1 cellular context compared by ENCODE assay signal in genomic region chr7:91398341-91398740, GRCh38.
TF ChIP-seq lines count a peak whose summit lies in the region.

No MANE protein-coding gene starts in this region.

TF ChIP-seq in H1, 55 proteins besides CTCF, POLR2A, EP300 and RAD21 (continued from another document):
- TF ChIP-seq, protein P1, sequence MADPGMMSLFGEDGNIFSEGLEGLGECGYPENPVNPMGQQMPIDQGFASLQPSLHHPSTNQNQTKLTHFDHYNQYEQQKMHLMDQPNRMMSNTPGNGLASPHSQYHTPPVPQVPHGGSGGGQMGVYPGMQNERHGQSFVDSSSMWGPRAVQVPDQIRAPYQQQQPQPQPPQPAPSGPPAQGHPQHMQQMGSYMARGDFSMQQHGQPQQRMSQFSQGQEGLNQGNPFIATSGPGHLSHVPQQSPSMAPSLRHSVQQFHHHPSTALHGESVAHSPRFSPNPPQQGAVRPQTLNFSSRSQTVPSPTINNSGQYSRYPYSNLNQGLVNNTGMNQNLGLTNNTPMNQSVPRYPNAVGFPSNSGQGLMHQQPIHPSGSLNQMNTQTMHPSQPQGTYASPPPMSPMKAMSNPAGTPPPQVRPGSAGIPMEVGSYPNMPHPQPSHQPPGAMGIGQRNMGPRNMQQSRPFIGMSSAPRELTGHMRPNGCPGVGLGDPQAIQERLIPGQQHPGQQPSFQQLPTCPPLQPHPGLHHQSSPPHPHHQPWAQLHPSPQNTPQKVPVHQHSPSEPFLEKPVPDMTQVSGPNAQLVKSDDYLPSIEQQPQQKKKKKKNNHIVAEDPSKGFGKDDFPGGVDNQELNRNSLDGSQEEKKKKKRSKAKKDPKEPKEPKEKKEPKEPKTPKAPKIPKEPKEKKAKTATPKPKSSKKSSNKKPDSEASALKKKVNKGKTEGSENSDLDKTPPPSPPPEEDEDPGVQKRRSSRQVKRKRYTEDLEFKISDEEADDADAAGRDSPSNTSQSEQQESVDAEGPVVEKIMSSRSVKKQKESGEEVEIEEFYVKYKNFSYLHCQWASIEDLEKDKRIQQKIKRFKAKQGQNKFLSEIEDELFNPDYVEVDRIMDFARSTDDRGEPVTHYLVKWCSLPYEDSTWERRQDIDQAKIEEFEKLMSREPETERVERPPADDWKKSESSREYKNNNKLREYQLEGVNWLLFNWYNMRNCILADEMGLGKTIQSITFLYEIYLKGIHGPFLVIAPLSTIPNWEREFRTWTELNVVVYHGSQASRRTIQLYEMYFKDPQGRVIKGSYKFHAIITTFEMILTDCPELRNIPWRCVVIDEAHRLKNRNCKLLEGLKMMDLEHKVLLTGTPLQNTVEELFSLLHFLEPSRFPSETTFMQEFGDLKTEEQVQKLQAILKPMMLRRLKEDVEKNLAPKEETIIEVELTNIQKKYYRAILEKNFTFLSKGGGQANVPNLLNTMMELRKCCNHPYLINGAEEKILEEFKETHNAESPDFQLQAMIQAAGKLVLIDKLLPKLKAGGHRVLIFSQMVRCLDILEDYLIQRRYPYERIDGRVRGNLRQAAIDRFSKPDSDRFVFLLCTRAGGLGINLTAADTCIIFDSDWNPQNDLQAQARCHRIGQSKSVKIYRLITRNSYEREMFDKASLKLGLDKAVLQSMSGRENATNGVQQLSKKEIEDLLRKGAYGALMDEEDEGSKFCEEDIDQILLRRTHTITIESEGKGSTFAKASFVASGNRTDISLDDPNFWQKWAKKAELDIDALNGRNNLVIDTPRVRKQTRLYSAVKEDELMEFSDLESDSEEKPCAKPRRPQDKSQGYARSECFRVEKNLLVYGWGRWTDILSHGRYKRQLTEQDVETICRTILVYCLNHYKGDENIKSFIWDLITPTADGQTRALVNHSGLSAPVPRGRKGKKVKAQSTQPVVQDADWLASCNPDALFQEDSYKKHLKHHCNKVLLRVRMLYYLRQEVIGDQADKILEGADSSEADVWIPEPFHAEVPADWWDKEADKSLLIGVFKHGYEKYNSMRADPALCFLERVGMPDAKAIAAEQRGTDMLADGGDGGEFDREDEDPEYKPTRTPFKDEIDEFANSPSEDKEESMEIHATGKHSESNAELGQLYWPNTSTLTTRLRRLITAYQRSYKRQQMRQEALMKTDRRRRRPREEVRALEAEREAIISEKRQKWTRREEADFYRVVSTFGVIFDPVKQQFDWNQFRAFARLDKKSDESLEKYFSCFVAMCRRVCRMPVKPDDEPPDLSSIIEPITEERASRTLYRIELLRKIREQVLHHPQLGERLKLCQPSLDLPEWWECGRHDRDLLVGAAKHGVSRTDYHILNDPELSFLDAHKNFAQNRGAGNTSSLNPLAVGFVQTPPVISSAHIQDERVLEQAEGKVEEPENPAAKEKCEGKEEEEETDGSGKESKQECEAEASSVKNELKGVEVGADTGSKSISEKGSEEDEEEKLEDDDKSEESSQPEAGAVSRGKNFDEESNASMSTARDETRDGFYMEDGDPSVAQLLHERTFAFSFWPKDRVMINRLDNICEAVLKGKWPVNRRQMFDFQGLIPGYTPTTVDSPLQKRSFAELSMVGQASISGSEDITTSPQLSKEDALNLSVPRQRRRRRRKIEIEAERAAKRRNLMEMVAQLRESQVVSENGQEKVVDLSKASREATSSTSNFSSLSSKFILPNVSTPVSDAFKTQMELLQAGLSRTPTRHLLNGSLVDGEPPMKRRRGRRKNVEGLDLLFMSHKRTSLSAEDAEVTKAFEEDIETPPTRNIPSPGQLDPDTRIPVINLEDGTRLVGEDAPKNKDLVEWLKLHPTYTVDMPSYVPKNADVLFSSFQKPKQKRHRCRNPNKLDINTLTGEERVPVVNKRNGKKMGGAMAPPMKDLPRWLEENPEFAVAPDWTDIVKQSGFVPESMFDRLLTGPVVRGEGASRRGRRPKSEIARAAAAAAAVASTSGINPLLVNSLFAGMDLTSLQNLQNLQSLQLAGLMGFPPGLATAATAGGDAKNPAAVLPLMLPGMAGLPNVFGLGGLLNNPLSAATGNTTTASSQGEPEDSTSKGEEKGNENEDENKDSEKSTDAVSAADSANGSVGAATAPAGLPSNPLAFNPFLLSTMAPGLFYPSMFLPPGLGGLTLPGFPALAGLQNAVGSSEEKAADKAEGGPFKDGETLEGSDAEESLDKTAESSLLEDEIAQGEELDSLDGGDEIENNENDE (IDR thresholded peaks at IDR 0.05; ENCODE audit: insufficient replicate concordance, low read length): no peak
- TF ChIP-seq POLR2AphosphoS5 (IDR thresholded peaks at IDR 0.05; ENCODE audit: low read depth, low read length) (peak; percentile 40; the same call in 1 of the 2 replicates), BRCA1 (IDR thresholded peaks at IDR 0.05; ENCODE audit: low read depth, low read length) (no peak), KDM5A (IDR thresholded peaks at IDR 0.05; ENCODE audit: low read length) (no peak)
- TF ChIP-seq, protein P2, sequence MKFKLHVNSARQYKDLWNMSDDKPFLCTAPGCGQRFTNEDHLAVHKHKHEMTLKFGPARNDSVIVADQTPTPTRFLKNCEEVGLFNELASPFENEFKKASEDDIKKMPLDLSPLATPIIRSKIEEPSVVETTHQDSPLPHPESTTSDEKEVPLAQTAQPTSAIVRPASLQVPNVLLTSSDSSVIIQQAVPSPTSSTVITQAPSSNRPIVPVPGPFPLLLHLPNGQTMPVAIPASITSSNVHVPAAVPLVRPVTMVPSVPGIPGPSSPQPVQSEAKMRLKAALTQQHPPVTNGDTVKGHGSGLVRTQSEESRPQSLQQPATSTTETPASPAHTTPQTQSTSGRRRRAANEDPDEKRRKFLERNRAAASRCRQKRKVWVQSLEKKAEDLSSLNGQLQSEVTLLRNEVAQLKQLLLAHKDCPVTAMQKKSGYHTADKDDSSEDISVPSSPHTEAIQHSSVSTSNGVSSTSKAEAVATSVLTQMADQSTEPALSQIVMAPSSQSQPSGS (IDR thresholded peaks at IDR 0.05; ENCODE audit: low read length): no peak
